Comparison of ENCODE assay signal across 26 cellular contexts in the genomic region with DNA sequence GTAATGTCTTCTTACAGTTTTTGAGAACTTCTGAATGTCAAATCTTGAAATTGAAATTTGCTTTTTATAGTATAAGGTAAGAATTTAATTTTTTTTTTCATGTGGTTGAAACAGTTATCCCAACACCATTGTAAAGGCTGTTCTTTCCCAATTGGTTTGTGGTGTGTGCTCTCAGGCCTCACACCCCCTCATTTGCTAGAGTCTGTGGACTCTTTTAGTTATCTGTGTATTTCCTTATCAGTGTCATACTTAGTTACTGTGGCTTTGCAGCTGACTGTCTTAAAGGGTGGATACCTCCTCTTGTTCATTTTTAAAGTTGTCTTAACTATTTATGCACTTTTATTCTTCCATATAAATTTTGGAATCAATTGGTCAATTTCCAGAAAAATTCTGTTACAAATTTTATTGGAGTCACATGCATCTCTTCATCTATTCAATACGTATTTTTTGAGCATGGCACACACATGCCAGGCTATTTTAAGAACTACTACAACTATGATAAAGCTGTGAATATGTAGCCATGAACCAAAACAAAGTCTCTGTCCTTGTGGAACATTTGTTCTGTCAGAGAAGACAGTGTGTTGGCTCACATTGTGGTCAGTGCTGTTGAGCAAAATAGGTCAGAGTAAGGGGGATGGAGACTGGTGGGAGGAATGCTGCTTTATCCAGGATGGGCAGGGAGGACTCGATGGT. TPM values are rescaled to one million over a fixed set of nuclear protein-coding genes. Genes with fewer than 3 reads are reported as not detected.
A peak's percentile ranks its signal among the peaks of the same experiment; 100 is the strongest.
DNase-seq lines count a peak whose midpoint lies in the region; ATAC-seq and TF ChIP-seq lines count a peak whose summit lies in the region.
"Had no signal": no experiment of that assay in that cellular context is flagged by ENCODE, and none has a peak within 500 bp of the region (broad histone marks: within the 10 kb centered on the region; RNA-seq: fewer than 3 reads in every experiment).

No MANE protein-coding gene starts in this region.

- DNase-seq in activated naive CD8-positive, alpha-beta T cell treated with anti-CD3 and anti-CD28 coated beads for 36 hours: no peak
- DNase-seq in amniotic epithelial cell (ENCODE audit: low read depth): peak; percentile 81
- no peak for DNase-seq in right atrium auricular region (ENCODE audit: low spot score)
- no peak for DNase-seq in tibial nerve (ENCODE audit: low spot score in 2 of 2)
- DNase-seq in psoas muscle: no peak
- DNase-seq in SHP77 (lab: John Stamatoyannopoulos, UW): no peak
- no peak for DNase-seq in UCSD-AML1 (lab: John Stamatoyannopoulos, UW; ENCODE audit: unreplicated experiment)
- DNase-seq: cortex of kidney, kidney, NCI-H524 treated with DMSO at 0.1 percent for 48 hours, right lobe of liver had no signal

- intact Hi-C loops in psoas muscle (cut with DNase I): no loop called here

- H3K4me1 ChIP-seq in right atrium auricular region (peaks cover 0 to 6% of the 10 kb centered on the region in 2 donors), tibial nerve (no peaks in the 10 kb centered on the region), psoas muscle (no peaks in the 10 kb centered on the region)
- H3K4me1 ChIP-seq: HAP-1, pancreas, right lobe of liver had no signal

- WGBS in tibial nerve, 2 donors: 81 to 82% methylated on average over 2 of the region's 2 CpGs
- 73 to 83% (median 75%) methylated on average over 2 of the region's 2 CpGs for WGBS in psoas muscle, 3 donors

- TF ChIP-seq CTCF in right atrium auricular region (IDR thresholded peaks at IDR 0.05): no peak
- TF ChIP-seq CTCF in tibial nerve (IDR thresholded peaks at IDR 0.05): no peak
- TF ChIP-seq CTCF in psoas muscle (IDR thresholded peaks at IDR 0.05): no peak

- no peak for TF ChIP-seq POLR2A in tibial nerve (IDR thresholded peaks at IDR 0.05)

- peak overlapping the region; percentile 32 to 40 for H3K27ac ChIP-seq in right atrium auricular region
- H3K27ac ChIP-seq in tibial nerve: no peak overlapping the region
- no peak overlapping the region for H3K27ac ChIP-seq in psoas muscle
- H3K27ac ChIP-seq: pancreas, right lobe of liver had no signal

- H3K27ac Mint-ChIP-seq in activated naive CD8-positive, alpha-beta T cell: peak overlapping the region; percentile 3
- H3K27ac Mint-ChIP-seq in activated naive CD8-positive, alpha-beta T cell treated with anti-CD3 and anti-CD28 coated beads for 36 hours: no peak overlapping the region
- H3K27ac Mint-ChIP-seq: activated CD4-positive, alpha-beta memory T cell treated with anti-CD3 and anti-CD28 coated beads, Interleukin-2, amount 10 ng/mL, durations not matched to agents 7 days and 5 days had no signal

- peaks cover 8% of the 10 kb centered on the region for H3K4me1 Mint-ChIP-seq in activated naive CD8-positive, alpha-beta T cell (ENCODE audit: low read depth)
- H3K4me1 Mint-ChIP-seq in activated naive CD8-positive, alpha-beta T cell treated with anti-CD3 and anti-CD28 coated beads for 36 hours: peaks cover 8% of the 10 kb centered on the region

- ATAC-seq in psoas muscle: no peak
- ATAC-seq: activated CD4-positive, CD25-positive, alpha-beta regulatory T cell treated with anti-CD3 and anti-CD28 coated beads, Interleukin-2, amount 50 U/mL, for 24 hours; effector memory CD8-positive, alpha-beta T cell; Panc1; pancreas; right lobe of liver had no signal

- H3K27me3 ChIP-seq in right atrium auricular region (no peaks in the 10 kb centered on the region), tibial nerve (no peaks in the 10 kb centered on the region), psoas muscle (ENCODE audit: insufficient read depth in 3 of 3, low read length in 2 of 3) (no peaks in the 10 kb centered on the region)
- H3K27me3 ChIP-seq: pancreas, right lobe of liver had no signal

- no peaks in the 10 kb centered on the region for H3K9me3 ChIP-seq in right atrium auricular region
- H3K9me3 ChIP-seq in tibial nerve: peaks cover 0 to 8% (median 1%) of the 10 kb centered on the region in 4 donors
- no peaks in the 10 kb centered on the region for H3K9me3 ChIP-seq in psoas muscle
- H3K9me3 ChIP-seq: HAP-1, pancreas had no signal

- H3K36me3 ChIP-seq in right atrium auricular region: peaks cover 13% of the 10 kb centered on the region
- H3K36me3 ChIP-seq in tibial nerve: peaks cover 0 to 28% (median 0%) of the 10 kb centered on the region in 3 donors
- peaks cover 0 to 41% of the 10 kb centered on the region in 2 donors for H3K36me3 ChIP-seq in psoas muscle (ENCODE audit: insufficient read depth in 1 of 2, low read depth in 1 of 2)

- no peak for TF ChIP-seq EP300 in tibial nerve (IDR thresholded peaks at IDR 0.05)

- H3K27me3 Mint-ChIP-seq in activated naive CD8-positive, alpha-beta T cell: no peaks in the 10 kb centered on the region
- no peaks in the 10 kb centered on the region for H3K27me3 Mint-ChIP-seq in activated naive CD8-positive, alpha-beta T cell treated with anti-CD3 and anti-CD28 coated beads for 36 hours
- H3K27me3 Mint-ChIP-seq: activated CD4-positive, alpha-beta memory T cell treated with anti-CD3 and anti-CD28 coated beads, Interleukin-2, amount 10 ng/mL, durations not matched to agents 7 days and 5 days; CD4-positive, alpha-beta memory T cell; effector memory CD8-positive, alpha-beta T cell had no signal

- H3K9me3 Mint-ChIP-seq in activated naive CD8-positive, alpha-beta T cell (ENCODE audit: low read depth): peaks cover 4% of the 10 kb centered on the region
- no peaks in the 10 kb centered on the region for H3K9me3 Mint-ChIP-seq in activated naive CD8-positive, alpha-beta T cell treated with anti-CD3 and anti-CD28 coated beads for 36 hours
- H3K9me3 Mint-ChIP-seq: activated CD4-positive, alpha-beta memory T cell treated with anti-CD3 and anti-CD28 coated beads, Interleukin-2, amount 10 ng/mL, durations not matched to agents 7 days and 5 days; CD4-positive, alpha-beta memory T cell; effector memory CD8-positive, alpha-beta T cell had no signal

- no peak overlapping the region for H3K4me3 Mint-ChIP-seq in activated naive CD8-positive, alpha-beta T cell
- H3K4me3 Mint-ChIP-seq in activated naive CD8-positive, alpha-beta T cell treated with anti-CD3 and anti-CD28 coated beads for 36 hours: no peak overlapping the region
- H3K4me3 Mint-ChIP-seq: activated CD4-positive, alpha-beta memory T cell treated with anti-CD3 and anti-CD28 coated beads, Interleukin-2, amount 10 ng/mL, durations not matched to agents 7 days and 5 days; CD4-positive, alpha-beta memory T cell; effector memory CD8-positive, alpha-beta T cell had no signal

- H3K4me3 ChIP-seq in right atrium auricular region: no peak overlapping the region
- no peak overlapping the region for H3K4me3 ChIP-seq in tibial nerve
- no peak overlapping the region for H3K4me3 ChIP-seq in psoas muscle
- H3K4me3 ChIP-seq: HAP-1, K562, lung, pancreas, right lobe of liver had no signal

- no peaks in the 10 kb centered on the region for H3K36me3 Mint-ChIP-seq in activated naive CD8-positive, alpha-beta T cell
- peaks cover 8% of the 10 kb centered on the region for H3K36me3 Mint-ChIP-seq in activated naive CD8-positive, alpha-beta T cell treated with anti-CD3 and anti-CD28 coated beads for 36 hours

RNA-seq across cellular contexts. Expression of a gene that starts 24.2 kb away (rescaled TPM):
- total RNA-seq in activated naive CD8-positive, alpha-beta T cell treated with anti-CD3 and anti-CD28 coated beads for 36 hours: not detected
- under 1 TPM in 1 of 2 donors, not detected in 1; 0.08 TPM for total RNA-seq in right atrium auricular region
- total RNA-seq in tibial nerve: not detected
- not detected for total RNA-seq in psoas muscle
- polyA plus RNA-seq in psoas muscle: not detected
- total RNA-seq: A673; activated CD4-positive, alpha-beta memory T cell treated with anti-CD3 and anti-CD28 coated beads, Interleukin-2, amount 10 ng/mL, durations not matched to agents 7 days and 5 days; bronchial epithelial cell; CD4-positive, alpha-beta memory T cell; HT1080; K562; kidney; lung; M059J; pancreas had no signal
- polyA plus RNA-seq: CD4-positive, alpha-beta memory T cell; neural cell; pancreas had no signal

RNA-seq across cellular contexts. Expression of a gene that starts 34.3 kb away (rescaled TPM):
- total RNA-seq in activated naive CD8-positive, alpha-beta T cell treated with anti-CD3 and anti-CD28 coated beads for 36 hours: 10 to 100 TPM; 14.0 to 15.8 TPM
- total RNA-seq in right atrium auricular region: 1 to 10 TPM; 3.7 to 4.2 TPM
- total RNA-seq in tibial nerve: 1 to 10 TPM; 1.8 to 4.4 (median 2.5) TPM
- 10 to 100 TPM; 10.9 to 17.3 (median 11.8) TPM for total RNA-seq in psoas muscle
- 10 to 100 TPM in 1 of 3 donors, 1 to 10 TPM in 2; 6.3 to 20.0 (median 8.1) TPM for polyA plus RNA-seq in psoas muscle

Comparison
In these comparisons a context has a peak if more than half of its experiments do, and no peak if none do; other contexts are left out.
1. H3K27ac ChIP-seq: peak in right atrium auricular region (2 of 2); none in tibial nerve (0 of 4) and psoas muscle (single experiment).